22 cellular contexts compared by ENCODE assay signal in genomic region chr3:192928720-192929119, GRCh38. TPM values are rescaled to one million over a fixed set of nuclear protein-coding genes. Genes with fewer than 3 reads are reported as not detected.
DNase-seq lines count a peak whose midpoint lies in the region; ATAC-seq, FAIRE-seq and TF ChIP-seq lines count a peak whose summit lies in the region.
"Had no signal": no experiment of that assay in that cellular context is flagged by ENCODE, and none has a peak within 500 bp of the region (broad histone marks: within the 10 kb centered on the region; RNA-seq: fewer than 3 reads in every experiment).

No MANE protein-coding gene starts in this region.

- peak overlapping the region; percentile 10 for H2AFZ ChIP-seq in keratinocyte (ENCODE audit: control insufficient read depth, low read length)

- H3K4me3 Mint-ChIP-seq in activated CD4-positive, alpha-beta memory T cell treated with anti-CD3 and anti-CD28 coated beads, Interleukin-2, amount 10 ng/mL, durations not matched to agents 7 days and 5 days = no peak overlapping the region
- H3K4me3 Mint-ChIP-seq: activated CD4-positive, alpha-beta T cell treated with anti-CD3 and anti-CD28 coated beads, Interleukin-2, amount 10 ng/mL, durations not matched to agents 24 days and 14 days; activated CD8-positive, alpha-beta memory T cell treated with anti-CD3 and anti-CD28 coated beads, Interleukin-2, amount 10 ng/mL, durations not matched to agents 7 days and 5 days; activated T-cell treated with anti-CD3 and anti-CD28 coated beads, Interleukin-2, amount 50 U/mL, for 72 hours; B cell; natural killer cell treated with Interleukin-12 subunit alpha and Interleukin-12 subunit beta and Interleukin-15 and Interleukin-18, amount 100 ng/mL, for 72 hours had no signal

- no peak overlapping the region for H3K9ac ChIP-seq in keratinocyte (ENCODE audit: control insufficient read depth, extremely low read depth, insufficient read depth, low read length)

- no peaks in the 10 kb centered on the region for H3K36me3 Mint-ChIP-seq in activated CD4-positive, alpha-beta memory T cell treated with anti-CD3 and anti-CD28 coated beads, Interleukin-2, amount 10 ng/mL, durations not matched to agents 7 days and 5 days (ENCODE audit: low read depth)
- H3K36me3 Mint-ChIP-seq: activated CD8-positive, alpha-beta memory T cell treated with anti-CD3 and anti-CD28 coated beads, Interleukin-2, amount 10 ng/mL, durations not matched to agents 7 days and 5 days; natural killer cell treated with Interleukin-12 subunit alpha and Interleukin-12 subunit beta and Interleukin-15 and Interleukin-18, amount 100 ng/mL, for 72 hours had no signal

- H3K36me3 ChIP-seq in keratinocyte (ENCODE audit: control insufficient read depth in 2 of 2, extremely low read depth in 1 of 2, insufficient read depth in 2 of 2, low read length in 2 of 2) = no peaks in the 10 kb centered on the region
- H3K36me3 ChIP-seq in left ventricle myocardium inferior = no peaks in the 10 kb centered on the region
- H3K36me3 ChIP-seq: heart left ventricle, WERI-Rb-1 had no signal

- H3K9me3 Mint-ChIP-seq in activated CD4-positive, alpha-beta memory T cell treated with anti-CD3 and anti-CD28 coated beads, Interleukin-2, amount 10 ng/mL, durations not matched to agents 7 days and 5 days = no peaks in the 10 kb centered on the region
- H3K9me3 Mint-ChIP-seq: activated CD4-positive, alpha-beta T cell treated with anti-CD3 and anti-CD28 coated beads, Interleukin-2, amount 10 ng/mL, durations not matched to agents 24 days and 14 days; activated T-cell treated with anti-CD3 and anti-CD28 coated beads, Interleukin-2, amount 50 U/mL, for 72 hours; natural killer cell treated with Interleukin-12 subunit alpha and Interleukin-12 subunit beta and Interleukin-15 and Interleukin-18, amount 100 ng/mL, for 72 hours had no signal

- H3K27ac ChIP-seq in keratinocyte (ENCODE audit: control insufficient read depth, insufficient read depth, low read length) (peak overlapping the region; percentile 33), left ventricle myocardium inferior (replicated peaks) (no peak overlapping the region)
- H3K27ac ChIP-seq: WERI-Rb-1 had no signal

- H3K4me3 ChIP-seq in keratinocyte (ENCODE audit: control insufficient read depth in 2 of 3, extremely low read depth in 1 of 3, insufficient read depth in 2 of 3, low read depth in 1 of 3, low read length in 3 of 3) (no peak overlapping the region), left ventricle myocardium inferior (no peak overlapping the region)
- H3K4me3 ChIP-seq: heart left ventricle had no signal

- H3K79me2 ChIP-seq in keratinocyte (ENCODE audit: control insufficient read depth, insufficient read depth, low read length) = no peaks in the 10 kb centered on the region

- FAIRE-seq in keratinocyte (lab: Jason Lieb, UNC) = no peak
- FAIRE-seq: A204.1, colon had no signal

- POLR2A ChIA-PET in activated CD4-positive, alpha-beta memory T cell treated with anti-CD3 and anti-CD28 coated beads, Interleukin-2, amount 10 ng/mL, durations not matched to agents 7 days and 5 days (lab: Charles Lee) = no interaction called here

- intact Hi-C loops in left ventricle myocardium inferior (cut with micrococcal nuclease) = no loop called here

- no peak overlapping the region for H3K27ac Mint-ChIP-seq in activated CD4-positive, alpha-beta memory T cell treated with anti-CD3 and anti-CD28 coated beads, Interleukin-2, amount 10 ng/mL, durations not matched to agents 7 days and 5 days
- H3K27ac Mint-ChIP-seq: activated CD4-positive, alpha-beta T cell treated with anti-CD3 and anti-CD28 coated beads, Interleukin-2, amount 10 ng/mL, durations not matched to agents 24 days and 14 days; activated CD8-positive, alpha-beta memory T cell treated with anti-CD3 and anti-CD28 coated beads, Interleukin-2, amount 10 ng/mL, durations not matched to agents 7 days and 5 days; activated T-cell treated with anti-CD3 and anti-CD28 coated beads, Interleukin-2, amount 50 U/mL, for 72 hours; B cell; natural killer cell treated with Interleukin-12 subunit alpha and Interleukin-12 subunit beta and Interleukin-15 and Interleukin-18, amount 100 ng/mL, for 72 hours had no signal

- peaks cover 2% of the 10 kb centered on the region for H3K4me1 Mint-ChIP-seq in activated CD4-positive, alpha-beta memory T cell treated with anti-CD3 and anti-CD28 coated beads, Interleukin-2, amount 10 ng/mL, durations not matched to agents 7 days and 5 days
- H3K4me1 Mint-ChIP-seq: activated CD4-positive, alpha-beta T cell treated with anti-CD3 and anti-CD28 coated beads, Interleukin-2, amount 10 ng/mL, durations not matched to agents 24 days and 14 days; activated CD8-positive, alpha-beta memory T cell treated with anti-CD3 and anti-CD28 coated beads, Interleukin-2, amount 10 ng/mL, durations not matched to agents 7 days and 5 days had no signal

- H4K20me1 ChIP-seq in keratinocyte (ENCODE audit: control insufficient read depth, extremely low read depth, insufficient read depth, low read length) = no peaks in the 10 kb centered on the region

- H3K4me2 ChIP-seq in keratinocyte (ENCODE audit: control insufficient read depth, extremely low read depth, insufficient read depth, low read depth, low read length) = peak overlapping the region; percentile 35

- dilution Hi-C loops in keratinocyte (cut with MboI; ENCODE audit: extremely low pct_ligation_motif_present, low sequenced_read_pairs) = no loop called here

- ATAC-seq in HG02973 (IDR thresholded peaks at IDR 0.05; ENCODE audit: unreplicated experiment) = no peak
- ATAC-seq: activated CD8-positive, alpha-beta memory T cell treated with anti-CD3 and anti-CD28 coated beads, Interleukin-2, amount 10 ng/mL, durations not matched to agents 7 days and 5 days; activated T-cell treated with anti-CD3 and anti-CD28 coated beads, Interleukin-2, amount 50 U/mL, for 72 hours; heart left ventricle; natural killer cell treated with Interleukin-12 subunit alpha and Interleukin-12 subunit beta and Interleukin-15 and Interleukin-18, amount 100 ng/mL, for 72 hours had no signal

- TF ChIP-seq CTCF in keratinocyte (optimal IDR thresholded peaks at IDR 0.05 in 1 of 3, IDR thresholded peaks at IDR 0.05 in 1 of 3, conservative IDR thresholded peaks at IDR 0.05 in 1 of 3; ENCODE audit: extremely low read depth in 1 of 3, insufficient read depth in 2 of 3, low read length in 3 of 3) (no peak), left ventricle myocardium inferior (IDR thresholded peaks at IDR 0.05; ENCODE audit: borderline replicate concordance) (no peak)

- H3K4me1 ChIP-seq in keratinocyte (ENCODE audit: control insufficient read depth, extremely low read depth, insufficient read depth, low read length) = peaks cover 21% of the 10 kb centered on the region
- no peaks in the 10 kb centered on the region for H3K4me1 ChIP-seq in left ventricle myocardium inferior

- no peaks in the 10 kb centered on the region for H3K27me3 Mint-ChIP-seq in activated CD4-positive, alpha-beta memory T cell treated with anti-CD3 and anti-CD28 coated beads, Interleukin-2, amount 10 ng/mL, durations not matched to agents 7 days and 5 days
- H3K27me3 Mint-ChIP-seq: B cell; natural killer cell treated with Interleukin-12 subunit alpha and Interleukin-12 subunit beta and Interleukin-15 and Interleukin-18, amount 100 ng/mL, for 72 hours had no signal

- H3K9me1 ChIP-seq in keratinocyte (ENCODE audit: control insufficient read depth, extremely low read depth, insufficient read depth, low read length) = no peaks in the 10 kb centered on the region

- no peaks in the 10 kb centered on the region for H3K27me3 ChIP-seq in keratinocyte (ENCODE audit: control insufficient read depth, extremely low read depth, insufficient read depth, low read length)
- no peaks in the 10 kb centered on the region for H3K27me3 ChIP-seq in left ventricle myocardium inferior (ENCODE audit: low read depth)
- H3K27me3 ChIP-seq: heart left ventricle had no signal

- DNase-seq in NCI-H510A treated with DMSO at 0.1 percent for 48 hours (lab: John Stamatoyannopoulos, UW) (peak; percentile 59), NCI-H510A (lab: John Stamatoyannopoulos, UW) (no peak), NCI-H748 (lab: John Stamatoyannopoulos, UW; ENCODE audit: unreplicated experiment) (peak; percentile 40), keratinocyte (ENCODE audit: low read depth, low spot score) (no peak), left ventricle myocardium inferior (no peak), GM19238 (ENCODE audit: insufficient read length, low spot score) (no peak)
- DNase-seq in activated CD4-positive, alpha-beta memory T cell treated with anti-CD3 and anti-CD28 coated beads, Interleukin-2, amount 10 ng/mL, durations not matched to agents 7 days and 5 days = no peak
- DNase-seq: activated CD4-positive, alpha-beta T cell treated with anti-CD3 and anti-CD28 coated beads, Interleukin-2, amount 10 ng/mL, durations not matched to agents 24 days and 14 days; activated CD8-positive, alpha-beta memory T cell treated with anti-CD3 and anti-CD28 coated beads, Interleukin-2, amount 10 ng/mL, durations not matched to agents 7 days and 5 days; activated naive CD4-positive, alpha-beta T cell treated with Interleukin-2 at 50 U/mL for 16 hours; activated T-cell treated with anti-CD3 and anti-CD28 coated beads, Interleukin-2, amount 50 U/mL, for 72 hours; DMS79 treated with DMSO at 0.1 percent for 48 hours; effector CD8-positive, alpha-beta T cell; GOT3; heart left ventricle; NCI-H69; WERI-Rb-1 had no signal

- H3K9me3 ChIP-seq in keratinocyte (ENCODE audit: control insufficient read depth, low read depth, low read length) (no peaks in the 10 kb centered on the region), left ventricle myocardium inferior (replicated peaks) (no peaks in the 10 kb centered on the region)
- H3K9me3 ChIP-seq: heart left ventricle had no signal

- CTCF ChIA-PET in activated CD4-positive, alpha-beta memory T cell treated with anti-CD3 and anti-CD28 coated beads, Interleukin-2, amount 10 ng/mL, durations not matched to agents 7 days and 5 days (lab: Charles Lee) = no interaction called here

RNA-seq across cellular contexts. Expression of gene MB21D2, which starts 11.1 kb away (rescaled TPM):
- 5.5 to 9.0 TPM (median 8.8 TPM) in 3 replicates for polyA plus RNA-seq in keratinocyte
- 0.84 TPM for polyA plus RNA-seq in keratinocyte (2011; ENCODE audit: low read depth)
- polyA plus RNA-seq in keratinocyte (2011; cell fraction: cytosol; rRNA removed) = 4.5 and 5.8 TPM in 2 replicates
- polyA plus RNA-seq in keratinocyte (2011; cell fraction: nucleus; rRNA removed) = 7.0 and 7.2 TPM in 2 replicates
- 3.7 and 7.1 TPM in 2 replicates for polyA plus RNA-seq in keratinocyte (2012; ENCODE audit: low replicate concordance)
- 10.9 to 13.4 TPM (median 12.3 TPM) in 3 replicates for polyA minus RNA-seq in keratinocyte
- polyA minus RNA-seq in keratinocyte (2011; cell fraction: cytosol; rRNA and poly(A)+ RNA removed) = 7.5 TPM
- polyA minus RNA-seq in keratinocyte (2011; cell fraction: nucleus; rRNA and poly(A)+ RNA removed) = 6.9 and 11.7 TPM in 2 replicates
- 1.8 TPM for total RNA-seq in left ventricle myocardium inferior
- 10 to 100 TPM; 19.8 to 21.0 TPM for total RNA-seq in activated CD4-positive, alpha-beta memory T cell treated with anti-CD3 and anti-CD28 coated beads, Interleukin-2, amount 10 ng/mL, durations not matched to agents 7 days and 5 days

Comparison
In these comparisons a context has a peak if more than half of its experiments do, and no peak if none do; other contexts are left out.
1. DNase-seq: peak in NCI-H510A treated with DMSO at 0.1 percent for 48 hours (single experiment) and NCI-H748 (single experiment); none in NCI-H510A (single experiment), keratinocyte (single experiment), left ventricle myocardium inferior (single experiment), activated CD4-positive, alpha-beta memory T cell treated with anti-CD3 and anti-CD28 coated beads, Interleukin-2, amount 10 ng/mL, durations not matched to agents 7 days and 5 days (single experiment) and GM19238 (single experiment).